In genomic region chr1:162373072-162373427, GRCh38 we compare ENCODE assay signal across 23 cellular contexts. TPM values are rescaled to one million over a fixed set of nuclear protein-coding genes. Genes with fewer than 3 reads are reported as not detected.
DNase-seq lines count a peak whose midpoint lies in the region; ATAC-seq and TF ChIP-seq lines count a peak whose summit lies in the region.
"Had no signal": no experiment of that assay in that cellular context is flagged by ENCODE, and none has a peak within 500 bp of the region (broad histone marks: within the 10 kb centered on the region; RNA-seq: fewer than 3 reads in every experiment).

No MANE protein-coding gene starts in this region.

- ATAC-seq in left ventricle myocardium superior = no peak
- ATAC-seq in naive thymus-derived CD8-positive, alpha-beta T cell = no peak
- no peak for ATAC-seq in CD4-positive, alpha-beta T cell (ENCODE audit: poor library complexity)
- ATAC-seq: CD8-positive, alpha-beta T cell had no signal

- peak overlapping the region; percentile 54 for H3K27ac Mint-ChIP-seq in neural progenitor cell
- H3K27ac Mint-ChIP-seq in naive thymus-derived CD8-positive, alpha-beta T cell = no peak overlapping the region
- no peak overlapping the region for H3K27ac Mint-ChIP-seq in CD4-positive, alpha-beta T cell
- H3K27ac Mint-ChIP-seq: CD8-positive, alpha-beta T cell had no signal

- H3K4me1 ChIP-seq in colonic mucosa = peaks cover 8% of the 10 kb centered on the region
- no peaks in the 10 kb centered on the region for H3K4me1 ChIP-seq in neural progenitor cell

- peak; percentile 24 for DNase-seq in cardiac septum (ENCODE audit: low spot score)
- no peak for DNase-seq in left ventricle myocardium superior
- DNase-seq in colonic mucosa = no peak
- DNase-seq in neural progenitor cell (ENCODE audit: low spot score) = no peak
- no peak for DNase-seq in COLO829 (ENCODE audit: low spot score)
- no peak for DNase-seq in naive thymus-derived CD8-positive, alpha-beta T cell
- DNase-seq in CD4-positive, alpha-beta T cell = no peak
- DNase-seq: 8988T; CD8-positive, alpha-beta T cell; GDM1; MM.1S; NCI-H1048; NCI-H1417 treated with DMSO at 0.1 percent for 48 hours; NCI-H187; NCI-H446 treated with DMSO at 0.1 percent for 48 hours; NCI-H526 treated with DMSO at 0.1 percent for 48 hours; SIG-M5 had no signal

- CTCF ChIA-PET in CD4-positive, alpha-beta T cell (lab: Charles Lee) = no interaction called here

- H3K27me3 ChIP-seq in colonic mucosa = no peaks in the 10 kb centered on the region
- H3K27me3 ChIP-seq in neural progenitor cell = no peaks in the 10 kb centered on the region
- H3K27me3 ChIP-seq in CD4-positive, alpha-beta T cell (ENCODE audit: control insufficient read depth, insufficient read depth, low read length) = no peaks in the 10 kb centered on the region
- H3K27me3 ChIP-seq: BLaER1 treated with 17β-estradiol and CSF1 and Interleukin-3, amounts not matched to agents 10 nM and 100 nM had no signal

- H3K9ac ChIP-seq in colonic mucosa (ENCODE audit: low read depth in 2 of 2, low read length in 2 of 2) (no peak overlapping the region), neural progenitor cell (no peak overlapping the region)
- H3K9ac ChIP-seq: BLaER1 treated with 17β-estradiol and CSF1 and Interleukin-3, amounts not matched to agents 10 nM and 100 nM; SK-N-SH had no signal

- no peak overlapping the region for H2AFZ ChIP-seq in neural progenitor cell (replicated peaks)

- H3K9me3 ChIP-seq in colonic mucosa (no peaks in the 10 kb centered on the region), neural progenitor cell (ENCODE audit: low read depth) (no peaks in the 10 kb centered on the region)
- H3K9me3 ChIP-seq in CD4-positive, alpha-beta T cell (ENCODE audit: control insufficient read depth, low read length) = no peaks in the 10 kb centered on the region
- H3K9me3 ChIP-seq: BLaER1 treated with 17β-estradiol and CSF1 and Interleukin-3, amounts not matched to agents 10 nM and 100 nM; SK-N-SH had no signal

- TF ChIP-seq CTCF in colonic mucosa (IDR thresholded peaks at IDR 0.05) (no peak), neural progenitor cell (IDR thresholded peaks at IDR 0.05) (no peak)
- no peak for TF ChIP-seq CTCF in CD4-positive, alpha-beta T cell (IDR thresholded peaks at IDR 0.05)

- H3K4me1 Mint-ChIP-seq in neural progenitor cell = peaks cover 14% of the 10 kb centered on the region
- peaks cover 0 to 2% (median 0%) of the 10 kb centered on the region in 4 donors for H3K4me1 Mint-ChIP-seq in naive thymus-derived CD8-positive, alpha-beta T cell
- no peaks in the 10 kb centered on the region for H3K4me1 Mint-ChIP-seq in CD4-positive, alpha-beta T cell (ENCODE audit: low read depth)

- no peaks in the 10 kb centered on the region for H3K79me2 ChIP-seq in neural progenitor cell (ENCODE audit: low read depth)

- H3K4me3 ChIP-seq in colonic mucosa (no peak overlapping the region), neural progenitor cell (no peak overlapping the region)
- H3K4me3 ChIP-seq: BLaER1 treated with 17β-estradiol and CSF1 and Interleukin-3, amounts not matched to agents 10 nM and 100 nM had no signal

- H3K27me3 Mint-ChIP-seq in neural progenitor cell (ENCODE audit: insufficient read depth, low read depth) = no peaks in the 10 kb centered on the region
- no peaks in the 10 kb centered on the region for H3K27me3 Mint-ChIP-seq in naive thymus-derived CD8-positive, alpha-beta T cell
- H3K27me3 Mint-ChIP-seq in CD4-positive, alpha-beta T cell = no peaks in the 10 kb centered on the region

- no peaks in the 10 kb centered on the region for H3K9me3 Mint-ChIP-seq in neural progenitor cell
- H3K9me3 Mint-ChIP-seq in naive thymus-derived CD8-positive, alpha-beta T cell = no peaks in the 10 kb centered on the region
- no peaks in the 10 kb centered on the region for H3K9me3 Mint-ChIP-seq in CD4-positive, alpha-beta T cell
- H3K9me3 Mint-ChIP-seq: CD8-positive, alpha-beta T cell had no signal

- H3K4me2 ChIP-seq in neural progenitor cell = no peak overlapping the region
- H3K4me2 ChIP-seq: SK-N-SH had no signal

- no peaks in the 10 kb centered on the region for H3F3A ChIP-seq in neural progenitor cell (ENCODE audit: low read depth)

- no peak overlapping the region for H3K4me3 Mint-ChIP-seq in neural progenitor cell
- no peak overlapping the region for H3K4me3 Mint-ChIP-seq in naive thymus-derived CD8-positive, alpha-beta T cell
- no peak overlapping the region for H3K4me3 Mint-ChIP-seq in CD4-positive, alpha-beta T cell
- H3K4me3 Mint-ChIP-seq: CD8-positive, alpha-beta T cell had no signal

- POLR2A ChIA-PET in naive thymus-derived CD8-positive, alpha-beta T cell (lab: Charles Lee) = no interaction called here
- POLR2A ChIA-PET in CD4-positive, alpha-beta T cell (lab: Charles Lee) = no interaction called here

- peaks cover 26% of the 10 kb centered on the region for H3K36me3 Mint-ChIP-seq in neural progenitor cell
- no peaks in the 10 kb centered on the region for H3K36me3 Mint-ChIP-seq in naive thymus-derived CD8-positive, alpha-beta T cell
- no peaks in the 10 kb centered on the region for H3K36me3 Mint-ChIP-seq in CD4-positive, alpha-beta T cell (ENCODE audit: low read depth)
- H3K36me3 Mint-ChIP-seq: CD8-positive, alpha-beta T cell had no signal

- H4K20me1 ChIP-seq in neural progenitor cell (ENCODE audit: low read depth) = no peaks in the 10 kb centered on the region
- H4K20me1 ChIP-seq: BLaER1 treated with 17β-estradiol and CSF1 and Interleukin-3, amounts not matched to agents 10 nM and 100 nM had no signal

- H3K36me3 ChIP-seq in colonic mucosa = no peaks in the 10 kb centered on the region
- H3K36me3 ChIP-seq in neural progenitor cell = no peaks in the 10 kb centered on the region
- H3K36me3 ChIP-seq: BLaER1 treated with 17β-estradiol and CSF1 and Interleukin-3, amounts not matched to agents 10 nM and 100 nM had no signal

- intact Hi-C loops in cardiac septum (cut with DNase I) = no loop called here
- intact Hi-C loops in left ventricle myocardium superior (cut with micrococcal nuclease) = no loop called here
- intact Hi-C loops in colonic mucosa (cut with DNase I) = no loop called here
- intact Hi-C loops in CD4-positive, alpha-beta T cell (cut with DNase I, micrococcal nuclease) = no loop called here

- H3K27ac ChIP-seq in colonic mucosa = peak overlapping the region; percentile 19
- H3K27ac ChIP-seq in neural progenitor cell = no peak overlapping the region
- no peak overlapping the region for H3K27ac ChIP-seq in CD4-positive, alpha-beta T cell (ENCODE audit: low read depth, low read length)
- H3K27ac ChIP-seq: BLaER1 treated with 17β-estradiol and CSF1 and Interleukin-3, amounts not matched to agents 10 nM and 100 nM had no signal

RNA-seq across cellular contexts. Expression of gene SPATA46, which starts 3.6 kb away (rescaled TPM):
- total RNA-seq in cardiac septum (not detected), left ventricle myocardium superior (not detected), colonic mucosa (not detected), neural progenitor cell (ENCODE audit: low replicate concordance) (not detected in 2 replicates)
- not detected for total RNA-seq in naive thymus-derived CD8-positive, alpha-beta T cell
- not detected for polyA plus RNA-seq in naive thymus-derived CD8-positive, alpha-beta T cell
- not detected for total RNA-seq in CD4-positive, alpha-beta T cell
- total RNA-seq: CD8-positive, alpha-beta T cell; H4; HT1080; IMR-90; RPMI7951 had no signal
- polyA plus RNA-seq: IMR-90, SK-N-SH had no signal

RNA-seq across cellular contexts. Expression of gene C1orf226, which starts 8.5 kb away (rescaled TPM):
- total RNA-seq in cardiac septum (2.0 TPM), left ventricle myocardium superior (5.8 TPM), colonic mucosa (10 to 100 TPM; 26.9 to 54.0 TPM), neural progenitor cell (ENCODE audit: low replicate concordance) (3.9 and 11.3 TPM in 2 replicates)
- total RNA-seq in naive thymus-derived CD8-positive, alpha-beta T cell = under 1 TPM in 1 of 2 experiments, not detected in 1; 0.22 TPM
- polyA plus RNA-seq in naive thymus-derived CD8-positive, alpha-beta T cell = not detected
- total RNA-seq in CD4-positive, alpha-beta T cell = not detected
- total RNA-seq: CD8-positive, alpha-beta T cell had no signal

RNA-seq across cellular contexts. Expression of gene SH2D1B, which starts 38.9 kb away (rescaled TPM):
- not detected for total RNA-seq in cardiac septum
- 0.40 TPM for total RNA-seq in left ventricle myocardium superior
- under 1 TPM; 0.27 to 0.69 TPM for total RNA-seq in colonic mucosa
- total RNA-seq in neural progenitor cell (ENCODE audit: low replicate concordance) = not detected in 2 replicates
- total RNA-seq in naive thymus-derived CD8-positive, alpha-beta T cell = under 1 TPM; 0.19 to 0.29 TPM
- polyA plus RNA-seq in naive thymus-derived CD8-positive, alpha-beta T cell = 1 to 10 TPM in 1 of 3 donors, under 1 TPM in 2; 0.10 to 5.9 (median 0.33) TPM
- not detected for total RNA-seq in CD4-positive, alpha-beta T cell
- total RNA-seq: CD8-positive, alpha-beta T cell had no signal
- polyA plus RNA-seq: SK-N-SH had no signal
